Comparison of ENCODE assay signal across 19 cellular contexts in the genomic region with DNA sequence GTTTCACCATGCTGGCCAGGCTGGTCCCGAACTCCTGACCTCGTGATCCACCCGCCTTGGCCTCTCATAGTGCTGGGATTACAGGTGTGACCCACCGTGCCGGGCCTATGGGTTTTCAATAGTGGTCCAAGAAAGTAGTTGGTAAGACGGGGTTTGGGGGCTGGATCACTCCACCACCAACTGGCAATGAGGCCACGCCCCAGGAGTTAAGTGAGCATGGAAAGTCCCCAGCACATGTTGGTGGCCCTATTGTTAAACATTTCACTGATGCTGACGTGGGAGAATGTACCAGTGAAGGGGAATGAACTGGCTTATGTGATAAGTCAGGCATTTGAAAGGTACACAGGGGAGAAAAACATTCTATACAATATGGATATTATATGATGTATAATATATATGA.
DNase-seq lines count a peak whose midpoint lies in the region; TF ChIP-seq lines count a peak whose summit lies in the region.
"Had no signal": no experiment of that assay in that cellular context is flagged by ENCODE, and none has a peak within 500 bp of the region (broad histone marks: within the 10 kb centered on the region; RNA-seq: fewer than 3 reads in every experiment).

No MANE protein-coding gene starts in this region.

- H3K9me3 Mint-ChIP-seq in chondrocyte (ENCODE audit: low read depth) = peaks cover 6% of the 10 kb centered on the region

- in situ Hi-C loops in Caki2 (cut with HindIII; ENCODE audit: low pct_unique_long_range_greater_than_20kb, low sequenced_read_pairs) = no loop called here
- in situ Hi-C loops in GM13977 (cut with MboI; ENCODE audit: low pct_unique_long_range_greater_than_20kb, low sequenced_read_pairs, unreplicated experiment) = no loop called here

- H3K36me3 ChIP-seq in KMS-11 (ENCODE audit: insufficient read depth) = no peaks in the 10 kb centered on the region
- H3K36me3 ChIP-seq: BE2C had no signal

- H3K79me2 ChIP-seq in KMS-11 (ENCODE audit: insufficient read depth, low read depth) = no peaks in the 10 kb centered on the region

- H4K20me1 ChIP-seq in KMS-11 (ENCODE audit: insufficient read depth) = no peaks in the 10 kb centered on the region

- H3K4me2 ChIP-seq in KMS-11 = peak overlapping the region; percentile 70

- H3K27ac Mint-ChIP-seq in chondrocyte (ENCODE audit: unreplicated experiment) = no peak overlapping the region
- H3K27ac Mint-ChIP-seq: CD4-positive, alpha-beta memory T cell had no signal

- H3K4me3 ChIP-seq in KMS-11 (IDR thresholded peaks at IDR 0.05; ENCODE audit: insufficient read depth, low read depth, low read length) = no peak overlapping the region
- H3K4me3 ChIP-seq: K562 had no signal

- no peaks in the 10 kb centered on the region for H3K27me3 ChIP-seq in KMS-11 (ENCODE audit: insufficient read depth, low read depth)
- H3K27me3 ChIP-seq: BE2C had no signal

- peaks cover 13% of the 10 kb centered on the region for H3K27me3 Mint-ChIP-seq in chondrocyte (ENCODE audit: low read depth)

- H2AFZ ChIP-seq in KMS-11 (ENCODE audit: low read depth) = peak overlapping the region; percentile 55; the same call in 1 of the 2 replicates

- no peak overlapping the region for H3K4me3 Mint-ChIP-seq in chondrocyte (ENCODE audit: unreplicated experiment)

- no peaks in the 10 kb centered on the region for H3K4me1 Mint-ChIP-seq in chondrocyte (ENCODE audit: low read depth)
- H3K4me1 Mint-ChIP-seq: CD4-positive, alpha-beta memory T cell had no signal

- peak overlapping the region; percentile 86 for H3K27ac ChIP-seq in KMS-11
- H3K27ac ChIP-seq: RWPE1 had no signal

- DNase-seq in Caki2 (ENCODE audit: low read depth) = peak; percentile 22
- DNase-seq in chondrocyte (ENCODE audit: low spot score) = peak; percentile 51
- peak; percentile 51 to 65 for DNase-seq in lung microvascular endothelial cell (ENCODE audit: low read depth in 2 of 2)
- no peak for DNase-seq in activated T-cell treated with anti-CD3 and anti-CD28 coated beads for 4 hours
- no peak for DNase-seq in HuH-7.5 (ENCODE audit: low spot score)
- no peak for DNase-seq in effector CD4-positive, alpha-beta T cell
- DNase-seq in GM13977 (ENCODE audit: low spot score) = no peak
- DNase-seq: BE2C; Calu3; CD4-positive, alpha-beta memory T cell; EL; NCI-H1417 treated with DMSO at 0.1 percent for 48 hours; NCI-H1930; NCI-H345; NCI-H524 treated with DMSO at 0.1 percent for 48 hours; SIG-M5 had no signal

- no peak for TF ChIP-seq CTCF in KMS-11 (conservative IDR thresholded peaks at IDR 0.05; ENCODE audit: low read depth, low read length)
- TF ChIP-seq CTCF in chondrocyte (IDR thresholded peaks at IDR 0.05) = no peak
- TF ChIP-seq CTCF in GM13977 (IDR thresholded peaks at IDR 0.05; ENCODE audit: extremely low read depth, insufficient read depth, missing control alignments) = no peak

- H3K36me3 Mint-ChIP-seq in chondrocyte (ENCODE audit: low read depth) = no peaks in the 10 kb centered on the region
- H3K36me3 Mint-ChIP-seq: CD4-positive, alpha-beta memory T cell had no signal

- H3K9ac ChIP-seq in KMS-11 = peak overlapping the region; percentile 51; the same call in 1 of the 2 replicates

- peaks cover 27% of the 10 kb centered on the region for H3K4me1 ChIP-seq in KMS-11 (ENCODE audit: low read depth, poor library complexity, severe bottlenecking)
- H3K4me1 ChIP-seq: BE2C had no signal

Comparison
In these comparisons a context has a peak if more than half of its experiments do, and no peak if none do; other contexts are left out.
1. DNase-seq: peak in Caki2 (single experiment), chondrocyte (single experiment) and lung microvascular endothelial cell (2 of 2); none in activated T-cell treated with anti-CD3 and anti-CD28 coated beads for 4 hours (single experiment), HuH-7.5 (single experiment), effector CD4-positive, alpha-beta T cell (single experiment) and GM13977 (single experiment).